ENCODE assay signal across 8 cellular contexts in genomic region chr3:156554515-156554841, GRCh38. TPM values are rescaled to one million over a fixed set of nuclear protein-coding genes. Genes with fewer than 3 reads are reported as not detected.
DNase-seq lines count a peak whose midpoint lies in the region; ATAC-seq and TF ChIP-seq lines count a peak whose summit lies in the region.

No MANE protein-coding gene starts in this region.

- no peak overlapping the region for H2AFZ ChIP-seq in smooth muscle cell (ENCODE audit: low read depth)

- WGBS in right cardiac atrium: under 1% methylated on average over 11 of the region's 11 CpGs
- under 1% methylated on average over 11 of the region's 11 CpGs for WGBS in smooth muscle cell (ENCODE audit: low lambda C conversion rate)

- DNase-seq in HAP-1 (ENCODE audit: low spot score in 2 of 2) (no peak), right cardiac atrium (no peak), smooth muscle cell (lab: John Stamatoyannopoulos, UW; ENCODE audit: unreplicated experiment) (no peak), NCI-H526 treated with DMSO at 0.1 percent for 48 hours (lab: John Stamatoyannopoulos, UW) (no peak)
- no peak for DNase-seq in stimulated activated CD8-positive, alpha-beta memory T cell treated with anti-CD3 and anti-CD28 coated beads, Interleukin-4, amount 100 ng/mL, for 48 hours

- peaks cover 32% of the 10 kb centered on the region for H3K36me3 ChIP-seq in HAP-1 (replicated peaks)
- H3K36me3 ChIP-seq in smooth muscle cell (ENCODE audit: low read depth): peaks cover 3% of the 10 kb centered on the region

- peaks cover 6% of the 10 kb centered on the region for H3F3A ChIP-seq in smooth muscle cell (ENCODE audit: low read depth)

- peak overlapping the region; percentile 91 for H3K4me3 ChIP-seq in HAP-1
- peak overlapping the region; percentile 77 for H3K4me3 ChIP-seq in right cardiac atrium (ENCODE audit: low read length)
- H3K4me3 ChIP-seq in smooth muscle cell: peak overlapping the region; percentile 89

- peaks cover 42% of the 10 kb centered on the region for H4K20me1 ChIP-seq in smooth muscle cell (ENCODE audit: low read depth)

- H3K4me2 ChIP-seq in smooth muscle cell: peak overlapping the region; percentile 94

- H3K27me3 ChIP-seq in HAP-1 (ENCODE audit: low read depth) (no peaks in the 10 kb centered on the region), right cardiac atrium (ENCODE audit: control insufficient read depth, insufficient read depth) (no peaks in the 10 kb centered on the region), smooth muscle cell (ENCODE audit: low read depth) (no peaks in the 10 kb centered on the region)

- H3K9ac ChIP-seq in smooth muscle cell (ENCODE audit: low read depth): peak overlapping the region; percentile 98

- ATAC-seq in right cardiac atrium (no peak), GM19452 (IDR thresholded peaks at IDR 0.05; ENCODE audit: unreplicated experiment) (no peak), HG03521 (IDR thresholded peaks at IDR 0.05; ENCODE audit: unreplicated experiment) (no peak)

- in situ Hi-C loops in HAP-1 (cut with MboI; ENCODE audit: low sequenced_read_pairs): no loop called here

- H3K79me2 ChIP-seq in smooth muscle cell (ENCODE audit: low read depth): peaks cover 53% of the 10 kb centered on the region

- TF ChIP-seq CTCF in VCaP (conservative IDR thresholded peaks at IDR 0.05) (no peak), smooth muscle cell (IDR thresholded peaks at IDR 0.05; ENCODE audit: borderline replicate concordance, insufficient read depth, poor library complexity, severe bottlenecking) (no peak)

- intact Hi-C loops in right cardiac atrium (cut with DNase I): loop anchor here in 3 of 4 donors (10.0 kb wide), 2 partner anchors 120 to 530 kb away; partner anchors contain the start of gene TIPARP (in 2 of the 3)

- H3K9me3 ChIP-seq in HAP-1 (no peaks in the 10 kb centered on the region), right cardiac atrium (ENCODE audit: control insufficient read depth, low read length) (no peaks in the 10 kb centered on the region), smooth muscle cell (replicated peaks; ENCODE audit: low read depth) (no peaks in the 10 kb centered on the region)

- H3K27ac ChIP-seq in VCaP (peak overlapping the region; percentile 80), right cardiac atrium (ENCODE audit: low read length) (peak overlapping the region; percentile 96), smooth muscle cell (ENCODE audit: low read depth) (peak overlapping the region; percentile 96)

- H3K4me1 ChIP-seq in HAP-1 (peaks cover 13% of the 10 kb centered on the region), right cardiac atrium (ENCODE audit: control insufficient read depth, insufficient read depth, low read length) (peaks cover 3% of the 10 kb centered on the region), smooth muscle cell (ENCODE audit: low read depth) (peaks cover 22% of the 10 kb centered on the region)

RNA-seq across cellular contexts. Expression of gene SSR3, which starts 0.4 kb away (rescaled TPM):
- total RNA-seq in right cardiac atrium (100 to 1,000 TPM; 139 to 171 (median 144) TPM), smooth muscle cell (325 and 386 TPM in 2 replicates)
- polyA plus RNA-seq in right cardiac atrium (82.4 TPM), smooth muscle cell (337 and 370 TPM in 2 replicates)
